In the genomic region with DNA sequence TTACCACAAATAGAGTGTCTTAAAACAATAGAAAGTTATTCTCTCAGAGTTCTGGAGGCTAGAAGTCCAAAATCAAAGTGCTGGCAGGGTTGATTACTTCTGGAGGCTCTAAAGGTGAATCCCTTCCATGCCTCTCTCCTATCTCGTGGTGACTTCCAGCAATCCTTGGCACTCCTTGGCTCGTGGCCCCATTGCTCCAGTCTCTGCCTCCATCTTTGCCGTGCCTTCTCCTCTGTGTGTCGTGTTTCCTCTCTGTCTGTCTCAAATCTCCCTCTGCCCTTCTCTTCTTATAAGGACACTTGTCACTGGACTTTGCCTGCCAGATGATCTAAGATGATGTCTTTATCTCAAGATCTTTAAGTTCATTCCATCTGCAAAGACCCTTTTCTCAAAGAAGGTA, we compare ENCODE assay signal across 32 cellular contexts. TPM values are rescaled to one million over a fixed set of nuclear protein-coding genes. Genes with fewer than 3 reads are reported as not detected.
"Had no signal": no experiment of that assay in that cellular context is flagged by ENCODE, and none has a peak within 500 bp of the region (broad histone marks: within the 10 kb centered on the region; RNA-seq: fewer than 3 reads in every experiment).

No MANE protein-coding gene starts in this region.

- DNase-seq: activated CD4-positive, alpha-beta memory T cell treated with anti-CD3 and anti-CD28 coated beads for 36 hours; activated CD4-positive, alpha-beta T cell treated with anti-CD3 and anti-CD28 coated beads, Interleukin-2, amount 10 ng/mL, durations not matched to agents 7 days and 5 days; activated CD8-positive, alpha-beta memory T cell treated with anti-CD3 and anti-CD28 coated beads, Interleukin-2, amount 50 U/mL, for 4 hours; activated effector memory CD4-positive, alpha-beta T cell treated with Interleukin-2 at 50 U/mL for 16 hours; activated T-cell treated with anti-CD3 and anti-CD28 coated beads for 4 hours; activated T-cell treated with anti-CD3 and anti-CD28 coated beads, Interleukin-2, amount 50 U/mL, for 4 hours; amygdala; colonic mucosa; MM.1S; NCI-H1092; NCI-H1436 treated with DMSO at 0.1 percent for 48 hours; NCI-H1694 treated with DMSO at 0.1 percent for 48 hours; NCI-H2029; NCI-H510A; NCI-H526; NCI-H748 treated with DMSO at 0.1 percent for 48 hours; NK-92 treated with Interleukin-12 subunit alpha and Interleukin-12 subunit beta, amount 100 ng/mL, for 24 hours; PC-3; Peyer's patch; RPMI8226; SIG-M5; SW 1271 had no signal

- ATAC-seq: activated T-cell treated with anti-CD3 and anti-CD28 coated beads, Interleukin-2, amount 50 U/mL, for 4 hours; PC-3; Right ventricle myocardium inferior; SK-N-SH treated with all-trans-retinoic acid at 6 μM for 48 hours had no signal

- H3K27me3 ChIP-seq: ascending aorta, cardiac muscle cell, colonic mucosa, Peyer's patch had no signal

- H3K9me3 Mint-ChIP-seq: activated CD4-positive, alpha-beta memory T cell treated with anti-CD3 and anti-CD28 coated beads for 36 hours; activated naive CD4-positive, alpha-beta T cell treated with anti-CD3 and anti-CD28 coated beads, Interleukin-2, amount 50 U/mL, for 24 hours; central memory CD8-positive, alpha-beta T cell had no signal

- H3K36me3 ChIP-seq: ascending aorta, cardiac muscle cell, colonic mucosa, Peyer's patch had no signal

- H3K9ac ChIP-seq: KMS-11 had no signal

- H3K27ac Mint-ChIP-seq: activated CD4-positive, alpha-beta memory T cell treated with anti-CD3 and anti-CD28 coated beads for 36 hours; activated CD4-positive, alpha-beta T cell treated with anti-CD3 and anti-CD28 coated beads, Interleukin-2, amount 10 ng/mL, durations not matched to agents 7 days and 5 days had no signal

- H3K27me3 Mint-ChIP-seq: activated CD4-positive, alpha-beta memory T cell treated with anti-CD3 and anti-CD28 coated beads for 36 hours; activated naive CD4-positive, alpha-beta T cell treated with anti-CD3 and anti-CD28 coated beads, Interleukin-2, amount 50 U/mL, for 24 hours had no signal

- H3K9me3 ChIP-seq: colonic mucosa, Peyer's patch had no signal

- H3K4me3 ChIP-seq: ascending aorta, cardiac muscle cell, colonic mucosa, Peyer's patch had no signal

- H3K4me1 ChIP-seq: ascending aorta, colonic mucosa, Peyer's patch had no signal

- H3K36me3 Mint-ChIP-seq: activated CD4-positive, alpha-beta memory T cell treated with anti-CD3 and anti-CD28 coated beads for 36 hours; activated naive CD4-positive, alpha-beta T cell treated with anti-CD3 and anti-CD28 coated beads, Interleukin-2, amount 50 U/mL, for 24 hours had no signal

- H3K4me2 ChIP-seq: KMS-11 had no signal

- H3K4me3 Mint-ChIP-seq: activated CD4-positive, alpha-beta memory T cell treated with anti-CD3 and anti-CD28 coated beads for 36 hours; activated CD4-positive, alpha-beta T cell treated with anti-CD3 and anti-CD28 coated beads, Interleukin-2, amount 10 ng/mL, durations not matched to agents 7 days and 5 days; activated naive CD4-positive, alpha-beta T cell treated with anti-CD3 and anti-CD28 coated beads, Interleukin-2, amount 50 U/mL, for 24 hours; activated T-cell treated with anti-CD3 and anti-CD28 coated beads, Interleukin-2, amount 50 U/mL, for 4 hours; central memory CD8-positive, alpha-beta T cell had no signal

- H3K27ac ChIP-seq: ascending aorta, cardiac muscle cell, colonic mucosa, KMS-11, Peyer's patch had no signal

RNA-seq across cellular contexts. Expression of a gene that starts 10.6 kb away (rescaled TPM):
- total RNA-seq: ascending aorta, cardiac muscle cell, chondrocyte, LHCN-M2, PC-3, SK-MEL-5 had no signal
